28 cellular contexts compared by ENCODE assay signal in the genomic region with DNA sequence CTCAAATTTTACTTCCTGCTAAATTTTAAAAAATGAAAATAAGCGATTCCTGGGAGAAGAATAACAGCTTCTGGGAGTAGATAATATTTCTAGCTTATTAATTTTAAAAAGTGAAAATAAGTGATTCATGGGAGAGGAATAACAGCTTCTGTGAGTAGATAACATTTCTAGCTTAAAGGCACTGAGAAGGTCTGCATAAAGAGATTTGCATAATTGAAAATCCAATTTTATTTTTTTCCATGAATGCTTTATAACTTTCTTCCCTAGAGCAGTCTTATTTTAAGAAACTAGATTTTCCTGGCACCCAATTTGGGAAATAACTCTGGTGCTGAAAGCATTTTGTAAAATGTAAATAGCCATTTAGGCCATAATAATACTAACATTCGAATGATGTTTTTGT.
"Had no signal": no experiment of that assay in that cellular context is flagged by ENCODE, and none has a peak within 500 bp of the region (broad histone marks: within the 10 kb centered on the region; RNA-seq: fewer than 3 reads in every experiment).

No MANE protein-coding gene starts in this region.

- H3K9me3 ChIP-seq: colonic mucosa, esophagus muscularis mucosa, esophagus squamous epithelium, gastrocnemius medialis, gastroesophageal sphincter, heart left ventricle, heart right ventricle had no signal

- DNase-seq: colonic mucosa; cortex of kidney; dermis blood vessel endothelial cell; dorsolateral prefrontal cortex; effector CD4-positive, alpha-beta T cell; effector CD8-positive, alpha-beta T cell; effector memory CD4-positive, alpha-beta T cell; effector memory CD8-positive, alpha-beta T cell; endodermal cell; erythroblast; esophagus squamous epithelium; foreskin fibroblast; gastrocnemius medialis; glutamatergic neuron; head of caudate nucleus; heart left ventricle; heart right ventricle had no signal

- H3K79me2 ChIP-seq: hepatocyte had no signal

- FAIRE-seq: colon, endometrium, endothelial cell of umbilical vein, frontal cortex had no signal

- H3K4me3 ChIP-seq: colonic mucosa, coronary artery, dorsolateral prefrontal cortex, esophagus muscularis mucosa, esophagus squamous epithelium, gastrocnemius medialis, gastroesophageal sphincter, heart left ventricle, heart right ventricle, hepatocyte had no signal

- H3K4me2 ChIP-seq: hepatocyte had no signal

- H2AFZ ChIP-seq: hepatocyte had no signal

- H3K36me3 ChIP-seq: colonic mucosa, esophagus muscularis mucosa, esophagus squamous epithelium, gastrocnemius medialis, gastroesophageal sphincter, heart left ventricle, heart right ventricle had no signal

- ATAC-seq: effector memory CD8-positive, alpha-beta T cell; esophagus mucosa; foreskin keratinocyte; gastrocnemius medialis; gastroesophageal sphincter; heart left ventricle; heart right ventricle had no signal

- H3K27ac ChIP-seq: colonic mucosa, coronary artery, dorsolateral prefrontal cortex, epithelial cell of prostate, esophagus muscularis mucosa, esophagus squamous epithelium, foreskin keratinocyte, gastrocnemius medialis, gastroesophageal sphincter, heart left ventricle, heart right ventricle, hepatocyte had no signal

- H3K27me3 ChIP-seq: colonic mucosa, foreskin keratinocyte, gastrocnemius medialis had no signal

- H3K4me1 ChIP-seq: colonic mucosa, esophagus muscularis mucosa, esophagus squamous epithelium, foreskin keratinocyte, gastrocnemius medialis, gastroesophageal sphincter, heart left ventricle, heart right ventricle had no signal
